ENCODE assay signal across 8 cellular contexts in genomic region chr4:148442830-148443549, GRCh38. TPM values are rescaled to one million over a fixed set of nuclear protein-coding genes. Genes with fewer than 3 reads are reported as not detected.
DNase-seq lines count a peak whose midpoint lies in the region; ATAC-seq and TF ChIP-seq lines count a peak whose summit lies in the region.

No MANE protein-coding gene starts in this region.

- H3K36me3 Mint-ChIP-seq in CD4-positive, alpha-beta memory T cell, result peaks cover 0 to 21% of the 10 kb centered on the region in 2 donors
- peaks cover 3% of the 10 kb centered on the region for H3K36me3 Mint-ChIP-seq in chondrocyte (ENCODE audit: low read depth)

- WGBS in right lobe of liver (ENCODE audit: insufficient coverage, low coverage, low lambda C conversion rate, missing lambda C conversion rate), result 0% methylated on average over 15 of the region's 31 CpGs
- WGBS in thymus, result under 1% methylated on average over 31 of the region's 31 CpGs

- TF ChIP-seq CTCF in GM20000 (IDR thresholded peaks at IDR 0.05; ENCODE audit: extremely low read depth, missing control alignments) (no peak), chondrocyte (IDR thresholded peaks at IDR 0.05) (no peak), right lobe of liver (IDR thresholded peaks at IDR 0.05) (no peak)

- no peak for TF ChIP-seq POLR2A in right lobe of liver (IDR thresholded peaks at IDR 0.05)

- peaks cover 45 to 73% (median 52%) of the 10 kb centered on the region in 4 donors for H3K4me1 Mint-ChIP-seq in CD4-positive, alpha-beta memory T cell
- peaks cover 28% of the 10 kb centered on the region for H3K4me1 Mint-ChIP-seq in chondrocyte (ENCODE audit: low read depth)

- no peaks in the 10 kb centered on the region for H3K27me3 ChIP-seq in CD4-positive, alpha-beta memory T cell (ENCODE audit: insufficient read depth, low read length)
- H3K27me3 ChIP-seq in right lobe of liver (no peaks in the 10 kb centered on the region), thymus (ENCODE audit: control insufficient read depth, insufficient read depth) (peaks cover 50% of the 10 kb centered on the region)

- H3K36me3 ChIP-seq in CD4-positive, alpha-beta memory T cell (ENCODE audit: insufficient read depth, low read length), result no peaks in the 10 kb centered on the region
- H3K36me3 ChIP-seq in right lobe of liver (no peaks in the 10 kb centered on the region), thymus (ENCODE audit: control insufficient read depth, insufficient read depth) (no peaks in the 10 kb centered on the region)

- peak overlapping the region; percentile 98 to 99 (median 99) for H3K27ac Mint-ChIP-seq in CD4-positive, alpha-beta memory T cell
- H3K27ac Mint-ChIP-seq in chondrocyte (ENCODE audit: unreplicated experiment), result no peak overlapping the region

- H3K4me1 ChIP-seq in CD4-positive, alpha-beta memory T cell (ENCODE audit: insufficient read depth, low read length), result peaks cover 55% of the 10 kb centered on the region
- H3K4me1 ChIP-seq in right lobe of liver (peaks cover 0 to 27% (median 8%) of the 10 kb centered on the region in 4 donors), thymus (ENCODE audit: control insufficient read depth, insufficient read depth, low read length) (peaks cover 3% of the 10 kb centered on the region)

- no peaks in the 10 kb centered on the region for H3K9me3 Mint-ChIP-seq in CD4-positive, alpha-beta memory T cell
- H3K9me3 Mint-ChIP-seq in chondrocyte (ENCODE audit: low read depth), result no peaks in the 10 kb centered on the region

- H3K9me3 ChIP-seq in CD4-positive, alpha-beta memory T cell (ENCODE audit: control insufficient read depth in 1 of 2, low read length in 2 of 2), result no peaks in the 10 kb centered on the region
- no peaks in the 10 kb centered on the region for H3K9me3 ChIP-seq in right lobe of liver
- peaks cover 2% of the 10 kb centered on the region for H3K9me3 ChIP-seq in thymus (ENCODE audit: control insufficient read depth)

- intact Hi-C loops in CD4-positive, alpha-beta memory T cell (cut with micrococcal nuclease), result loop anchor here (1.0 to 5.0 kb wide), 5 partner anchors 67 to 826 kb away; partner anchors contain the start of genes PRMT9 and TMEM184C
- intact Hi-C loops in right lobe of liver (cut with DNase I), result no loop called here

- peak overlapping the region; percentile 99 to 100 (median 100) for H3K4me3 Mint-ChIP-seq in CD4-positive, alpha-beta memory T cell
- peak overlapping the region; percentile 92 for H3K4me3 Mint-ChIP-seq in chondrocyte (ENCODE audit: unreplicated experiment)

- peak; percentile 0 to 4 (median 0) for ATAC-seq in right lobe of liver

- no peaks in the 10 kb centered on the region for H3K27me3 Mint-ChIP-seq in CD4-positive, alpha-beta memory T cell
- H3K27me3 Mint-ChIP-seq in chondrocyte (ENCODE audit: low read depth), result peaks cover 64% of the 10 kb centered on the region

- POLR2A ChIA-PET in CD4-positive, alpha-beta memory T cell (lab: Charles Lee; ENCODE audit: partially characterized antibody), result interaction anchor here (0.6 to 7.1 kb wide), 36 partner anchors 10 to 825 kb away, joined by 3 to 129 read pairs (median 6); partner anchors contain the start of genes ARHGAP10, PRMT9 and TMEM184C

- CTCF ChIA-PET in CD4-positive, alpha-beta memory T cell (lab: Charles Lee; ENCODE audit: partially characterized antibody), result interaction anchor here (0.6 to 2.4 kb wide), 11 partner anchors 8 to 711 kb away, joined by 3 to 13 read pairs (median 6); partner anchors contain the start of gene ARHGAP10

- peak overlapping the region; percentile 82 to 97 for H3K4me3 ChIP-seq in CD4-positive, alpha-beta memory T cell (ENCODE audit: low read length in 2 of 2)
- H3K4me3 ChIP-seq in right lobe of liver (peak overlapping the region; percentile 78 to 86 (median 85)), thymus (ENCODE audit: low read length) (peak overlapping the region; percentile 92)

- H3K27ac ChIP-seq in CD4-positive, alpha-beta memory T cell (ENCODE audit: low read depth, low read length), result peak overlapping the region; percentile 92
- H3K27ac ChIP-seq in right lobe of liver, result peak overlapping the region; percentile 90 to 92 (median 91)
- peak overlapping the region; percentile 96 for H3K27ac ChIP-seq in thymus (ENCODE audit: low read depth)

- no peak for DNase-seq in CD4-positive, alpha-beta memory T cell
- peak; percentile 55 for DNase-seq in GM20000 (ENCODE audit: low spot score)
- peak; percentile 3 for DNase-seq in MV-4-11 (lab: John Stamatoyannopoulos, UW)
- peak; percentile 68 for DNase-seq in chondrocyte (ENCODE audit: low spot score)
- DNase-seq in right lobe of liver, result no peak
- DNase-seq in activated effector memory CD4-positive, alpha-beta T cell treated with anti-CD3 and anti-CD28 coated beads, Interleukin-2, amount 50 U/mL, for 16 hours, result no peak
- no peak for DNase-seq in NCI-H2107 (lab: John Stamatoyannopoulos, UW)

RNA-seq across cellular contexts. Expression of gene NR3C2, which starts 0.8 kb away (rescaled TPM):
- total RNA-seq in CD4-positive, alpha-beta memory T cell, result 10 to 100 TPM; 46.0 to 50.9 TPM
- 1 to 10 TPM; 4.9 to 7.6 TPM for polyA plus RNA-seq in CD4-positive, alpha-beta memory T cell
- total RNA-seq in chondrocyte, result 0.15 to 0.23 TPM (median 0.20 TPM) in 3 replicates
- 10 to 100 TPM in 3 of 6 experiments, 1 to 10 TPM in 3; 4.8 to 15.9 (median 8.9) TPM for total RNA-seq in right lobe of liver
- polyA plus RNA-seq in thymus, result 1.8 TPM

Comparison
In these comparisons a context has a peak if more than half of its experiments do, and no peak if none do; other contexts are left out.
1. DNase-seq: peak in GM20000 (single experiment), MV-4-11 (single experiment) and chondrocyte (single experiment); none in CD4-positive, alpha-beta memory T cell (0 of 5), right lobe of liver (0 of 3), activated effector memory CD4-positive, alpha-beta T cell treated with anti-CD3 and anti-CD28 coated beads, Interleukin-2, amount 50 U/mL, for 16 hours (single experiment) and NCI-H2107 (single experiment).
2. Peak in every context shown above with its lines, with median percentiles within 50 percentile points of each other: H3K27ac ChIP-seq and H3K4me3 ChIP-seq.